In the genomic region with DNA sequence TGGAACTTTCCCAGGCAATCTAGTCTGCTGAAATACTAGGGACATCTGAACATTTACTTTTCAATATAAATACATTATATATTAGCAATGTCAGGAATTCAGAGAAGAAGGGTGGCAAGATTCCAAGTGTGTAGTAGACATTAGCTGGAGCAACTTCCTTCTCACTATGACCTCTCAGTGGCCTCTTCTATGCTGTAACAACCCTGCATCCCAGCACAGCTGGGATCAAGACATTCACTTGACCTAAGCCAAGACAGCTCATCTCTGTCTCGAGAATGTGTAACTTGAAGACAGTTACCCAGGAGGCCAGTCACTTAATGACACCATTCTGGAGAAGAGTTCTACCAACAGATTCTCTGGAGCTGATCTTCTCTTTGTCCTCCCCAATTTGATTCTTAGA, we compare ENCODE assay signal across 1 cellular context.
TF ChIP-seq lines count a peak whose summit lies in the region.

No MANE protein-coding gene starts in this region.

TF ChIP-seq in liver, 16 proteins besides CTCF, POLR2A, EP300 and RAD21:
- TF ChIP-seq, protein P1, sequence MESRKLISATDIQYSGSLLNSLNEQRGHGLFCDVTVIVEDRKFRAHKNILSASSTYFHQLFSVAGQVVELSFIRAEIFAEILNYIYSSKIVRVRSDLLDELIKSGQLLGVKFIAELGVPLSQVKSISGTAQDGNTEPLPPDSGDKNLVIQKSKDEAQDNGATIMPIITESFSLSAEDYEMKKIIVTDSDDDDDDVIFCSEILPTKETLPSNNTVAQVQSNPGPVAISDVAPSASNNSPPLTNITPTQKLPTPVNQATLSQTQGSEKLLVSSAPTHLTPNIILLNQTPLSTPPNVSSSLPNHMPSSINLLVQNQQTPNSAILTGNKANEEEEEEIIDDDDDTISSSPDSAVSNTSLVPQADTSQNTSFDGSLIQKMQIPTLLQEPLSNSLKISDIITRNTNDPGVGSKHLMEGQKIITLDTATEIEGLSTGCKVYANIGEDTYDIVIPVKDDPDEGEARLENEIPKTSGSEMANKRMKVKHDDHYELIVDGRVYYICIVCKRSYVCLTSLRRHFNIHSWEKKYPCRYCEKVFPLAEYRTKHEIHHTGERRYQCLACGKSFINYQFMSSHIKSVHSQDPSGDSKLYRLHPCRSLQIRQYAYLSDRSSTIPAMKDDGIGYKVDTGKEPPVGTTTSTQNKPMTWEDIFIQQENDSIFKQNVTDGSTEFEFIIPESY (IDR thresholded peaks at IDR 0.05): no peak
- TF ChIP-seq FOXA2 (IDR thresholded peaks at IDR 0.05) (no peak), NR2F2 (IDR thresholded peaks at IDR 0.05) (peak; percentile 74), FOXA1 (IDR thresholded peaks at IDR 0.05) (no peak), HNF4G (IDR thresholded peaks at IDR 0.05) (no peak), JUND (IDR thresholded peaks at IDR 0.05) (no peak), RXRA (IDR thresholded peaks at IDR 0.05) (peak in 1 of 2 donors; percentile 7)
- TF ChIP-seq, protein P2, sequence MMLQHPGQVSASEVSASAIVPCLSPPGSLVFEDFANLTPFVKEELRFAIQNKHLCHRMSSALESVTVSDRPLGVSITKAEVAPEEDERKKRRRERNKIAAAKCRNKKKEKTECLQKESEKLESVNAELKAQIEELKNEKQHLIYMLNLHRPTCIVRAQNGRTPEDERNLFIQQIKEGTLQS (IDR thresholded peaks at IDR 0.05): no peak
- TF ChIP-seq, protein P3, sequence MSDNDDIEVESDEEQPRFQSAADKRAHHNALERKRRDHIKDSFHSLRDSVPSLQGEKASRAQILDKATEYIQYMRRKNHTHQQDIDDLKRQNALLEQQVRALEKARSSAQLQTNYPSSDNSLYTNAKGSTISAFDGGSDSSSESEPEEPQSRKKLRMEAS (IDR thresholded peaks at IDR 0.05): no peak
